Comparison of ENCODE assay signal across 17 cellular contexts in the genomic region with DNA sequence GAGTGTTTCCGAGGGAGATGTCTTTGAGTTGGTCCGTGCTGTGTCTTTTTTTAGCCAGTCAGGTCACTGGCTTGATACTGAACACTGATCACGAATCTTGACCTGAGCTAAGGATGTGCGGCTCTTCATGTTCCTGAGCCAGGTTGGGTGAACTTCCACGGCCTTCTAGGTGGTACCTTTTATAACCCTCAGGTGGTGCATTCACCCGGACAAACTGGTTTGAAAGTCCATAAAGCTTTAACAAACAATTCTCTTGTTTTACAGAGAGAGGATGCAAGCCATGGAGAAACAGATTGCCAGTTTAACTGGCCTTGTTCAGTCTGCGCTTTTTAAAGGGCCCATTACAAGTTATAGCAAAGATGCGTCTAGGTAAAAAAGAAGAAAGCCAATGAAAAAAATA.
"Had no signal": no experiment of that assay in that cellular context is flagged by ENCODE, and none has a peak within 500 bp of the region (broad histone marks: within the 10 kb centered on the region; RNA-seq: fewer than 3 reads in every experiment).

No MANE protein-coding gene starts in this region.

- H3K27ac ChIP-seq: ascending aorta, cardiac muscle cell, esophagus squamous epithelium, testis, WERI-Rb-1 had no signal

- H3K4me2 ChIP-seq: smooth muscle cell had no signal

- H3K27me3 Mint-ChIP-seq: activated CD4-positive, alpha-beta memory T cell treated with anti-CD3 and anti-CD28 coated beads for 36 hours; activated naive CD4-positive, alpha-beta T cell treated with anti-CD3 and anti-CD28 coated beads, Interleukin-2, amount 10 ng/mL, durations not matched to agents 7 days and 5 days had no signal

- H3K4me3 ChIP-seq: ascending aorta, cardiac muscle cell, esophagus squamous epithelium, smooth muscle cell, testis had no signal

- H3K4me1 ChIP-seq: ascending aorta, testis had no signal

- DNase-seq: activated CD4-positive, alpha-beta memory T cell treated with anti-CD3 and anti-CD28 coated beads for 36 hours; activated CD4-positive, alpha-beta T cell treated with anti-CD3 and anti-CD28 coated beads for 36 hours; activated naive CD4-positive, alpha-beta T cell treated with anti-CD3 and anti-CD28 coated beads, Interleukin-2, amount 10 ng/mL, durations not matched to agents 7 days and 5 days; activated T-cell treated with anti-CD3 and anti-CD28 coated beads, Interleukin-2, amount 50 U/mL, for 24 hours; esophagus squamous epithelium; hypothalamus; mesendoderm; nephron progenitor cell; occipital lobe; right cardiac atrium; stimulated activated naive CD8-positive, alpha-beta T cell treated with anti-CD3 and anti-CD28 coated beads, Interleukin-15, amount 100 ng/mL, for 72 hours; T-helper 9 cell; testis; WERI-Rb-1 had no signal

- H3K36me3 ChIP-seq: ascending aorta, cardiac muscle cell, WERI-Rb-1 had no signal

- H3K4me3 Mint-ChIP-seq: activated CD4-positive, alpha-beta memory T cell treated with anti-CD3 and anti-CD28 coated beads for 36 hours; activated CD4-positive, alpha-beta T cell treated with anti-CD3 and anti-CD28 coated beads for 36 hours; activated naive CD4-positive, alpha-beta T cell treated with anti-CD3 and anti-CD28 coated beads, Interleukin-2, amount 10 ng/mL, durations not matched to agents 7 days and 5 days; activated T-cell treated with anti-CD3 and anti-CD28 coated beads, Interleukin-2, amount 50 U/mL, for 24 hours; nephron progenitor cell; stimulated activated naive CD8-positive, alpha-beta T cell treated with anti-CD3 and anti-CD28 coated beads, Interleukin-15, amount 100 ng/mL, for 72 hours had no signal

- H3K4me1 Mint-ChIP-seq: activated CD4-positive, alpha-beta T cell treated with anti-CD3 and anti-CD28 coated beads for 36 hours; activated naive CD4-positive, alpha-beta T cell treated with anti-CD3 and anti-CD28 coated beads, Interleukin-2, amount 10 ng/mL, durations not matched to agents 7 days and 5 days; nephron progenitor cell; stimulated activated naive CD8-positive, alpha-beta T cell treated with anti-CD3 and anti-CD28 coated beads, Interleukin-15, amount 100 ng/mL, for 72 hours had no signal

- H3K9me3 Mint-ChIP-seq: activated CD4-positive, alpha-beta memory T cell treated with anti-CD3 and anti-CD28 coated beads for 36 hours; activated naive CD4-positive, alpha-beta T cell treated with anti-CD3 and anti-CD28 coated beads, Interleukin-2, amount 10 ng/mL, durations not matched to agents 7 days and 5 days; activated T-cell treated with anti-CD3 and anti-CD28 coated beads, Interleukin-2, amount 50 U/mL, for 24 hours; nephron progenitor cell; stimulated activated naive CD8-positive, alpha-beta T cell treated with anti-CD3 and anti-CD28 coated beads, Interleukin-15, amount 100 ng/mL, for 72 hours had no signal

- H3K36me3 Mint-ChIP-seq: activated CD4-positive, alpha-beta memory T cell treated with anti-CD3 and anti-CD28 coated beads for 36 hours; activated naive CD4-positive, alpha-beta T cell treated with anti-CD3 and anti-CD28 coated beads, Interleukin-2, amount 10 ng/mL, durations not matched to agents 7 days and 5 days had no signal

- H3K9me3 ChIP-seq: ascending aorta, esophagus squamous epithelium, testis had no signal

- H3K27ac Mint-ChIP-seq: activated CD4-positive, alpha-beta memory T cell treated with anti-CD3 and anti-CD28 coated beads for 36 hours; activated CD4-positive, alpha-beta T cell treated with anti-CD3 and anti-CD28 coated beads for 36 hours; activated naive CD4-positive, alpha-beta T cell treated with anti-CD3 and anti-CD28 coated beads, Interleukin-2, amount 10 ng/mL, durations not matched to agents 7 days and 5 days; activated T-cell treated with anti-CD3 and anti-CD28 coated beads, Interleukin-2, amount 50 U/mL, for 24 hours; nephron progenitor cell had no signal

- H3K27me3 ChIP-seq: ascending aorta, cardiac muscle cell, esophagus squamous epithelium, testis had no signal
